9 cellular contexts compared by ENCODE assay signal in the genomic region with DNA sequence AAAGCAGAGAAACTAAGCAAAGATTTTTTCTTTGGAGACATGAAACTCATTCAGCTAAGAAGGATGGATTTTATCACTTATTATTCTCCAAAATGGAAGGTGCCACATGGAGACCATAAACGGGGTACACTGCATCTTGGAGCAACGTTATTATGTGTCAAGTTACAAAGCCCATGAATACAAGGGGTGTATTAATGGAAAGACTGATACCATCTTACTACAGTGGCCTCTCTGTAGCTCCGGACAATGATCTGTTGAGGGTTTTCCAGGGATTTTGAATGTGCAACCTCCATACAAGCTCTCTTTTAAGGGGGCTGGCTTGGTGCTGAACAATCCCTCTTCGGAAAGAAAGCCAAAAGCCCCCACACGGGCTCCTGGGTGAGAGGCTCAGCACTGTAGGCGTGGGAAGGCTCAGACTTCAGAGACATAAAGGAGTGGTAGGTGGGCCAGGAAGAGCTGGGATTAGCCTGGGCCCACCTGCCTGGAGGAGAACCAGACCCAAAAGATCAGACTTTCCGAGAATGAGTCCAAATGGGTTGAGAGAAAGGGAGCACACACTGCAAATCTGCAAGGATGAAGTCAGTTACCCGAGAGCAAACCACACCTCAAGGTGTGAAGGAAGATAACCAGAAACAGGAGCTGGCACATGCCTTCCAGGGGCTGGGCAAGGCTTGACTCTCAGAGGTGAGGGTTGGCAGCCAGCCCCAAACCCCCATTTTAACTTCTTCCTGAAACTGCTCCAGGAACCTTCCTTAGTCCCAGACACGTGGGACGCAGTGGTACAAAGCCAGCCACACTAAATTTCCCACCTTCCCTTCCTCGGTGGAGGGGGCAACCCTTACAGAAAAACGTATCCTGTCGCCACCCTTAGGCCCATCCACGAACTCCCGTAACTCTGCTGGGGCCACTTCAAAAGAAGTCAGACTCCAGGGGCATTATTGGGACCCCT. TPM values are rescaled to one million over a fixed set of nuclear protein-coding genes. Genes with fewer than 3 reads are reported as not detected.
DNase-seq lines count a peak whose midpoint lies in the region; ATAC-seq, FAIRE-seq and TF ChIP-seq lines count a peak whose summit lies in the region.
"Had no signal": no experiment of that assay in that cellular context is flagged by ENCODE, and none has a peak within 500 bp of the region (broad histone marks: within the 10 kb centered on the region; RNA-seq: fewer than 3 reads in every experiment).

No MANE protein-coding gene starts in this region.

- no peak for FAIRE-seq in HTR-8/SVneo (lab: Jason Lieb, UNC)
- FAIRE-seq: endometrium had no signal

- H3K4me1 ChIP-seq in mucosa of descending colon (ENCODE audit: low read depth), result peaks cover 46% of the 10 kb centered on the region

- intact Hi-C loops in mucosa of descending colon (cut with DNase I, micrococcal nuclease), result no loop called here

- H3K4me3 ChIP-seq in AG10803 (ENCODE audit: low read length) (peak overlapping the region; percentile 94), NB4 (ENCODE audit: low read depth, low read length) (peak overlapping the region; percentile 84), coronary artery (peak overlapping the region; percentile 81), mucosa of descending colon (peak overlapping the region; percentile 74)

- peak overlapping the region; percentile 80 to 82 for H3K27ac ChIP-seq in coronary artery

- no peaks in the 10 kb centered on the region for H3K9me3 ChIP-seq in mucosa of descending colon

- no peaks in the 10 kb centered on the region for H3K36me3 ChIP-seq in mucosa of descending colon (ENCODE audit: low read depth)

- ATAC-seq in mucosa of descending colon (peak; percentile 65), HG03565 (IDR thresholded peaks at IDR 0.05; ENCODE audit: unreplicated experiment) (no peak), GM18511 (IDR thresholded peaks at IDR 0.05; ENCODE audit: unreplicated experiment) (no peak), GM18867 (IDR thresholded peaks at IDR 0.05; ENCODE audit: unreplicated experiment) (no peak)

- no peak for DNase-seq in AG10803 (ENCODE audit: low read depth)
- no peak for DNase-seq in NB4 (ENCODE audit: low read depth)
- no peak for DNase-seq in coronary artery (ENCODE audit: low spot score)
- DNase-seq in mucosa of descending colon, result peak; percentile 75 to 84 (median 78)
- DNase-seq in HTR-8/SVneo (ENCODE audit: insufficient read length, low spot score), result no peak

- no peak for TF ChIP-seq CTCF in AG10803 (conservative IDR thresholded peaks at IDR 0.05; ENCODE audit: low read length)
- TF ChIP-seq CTCF in NB4 (IDR thresholded peaks at IDR 0.05; ENCODE audit: low read depth, low read length), result no peak
- TF ChIP-seq CTCF in coronary artery (IDR thresholded peaks at IDR 0.05), result no peak
- no peak for TF ChIP-seq CTCF in mucosa of descending colon (IDR thresholded peaks at IDR 0.05)

- TF ChIP-seq POLR2A in NB4 (IDR thresholded peaks at IDR 0.05; ENCODE audit: extremely low read depth, insufficient read length), result no peak

RNA-seq across cellular contexts. Expression of gene VPS37B, which starts 1.5 kb away (rescaled TPM):
- 100 to 1,000 TPM in 1 of 3 donors, 10 to 100 TPM in 2; 50.7 to 108 (median 81.8) TPM for total RNA-seq in mucosa of descending colon

RNA-seq across cellular contexts. Expression of gene HIP1R, which starts 59.2 kb away (rescaled TPM):
- total RNA-seq in mucosa of descending colon, result 10 to 100 TPM; 37.8 to 76.5 (median 73.1) TPM

Comparison
In these comparisons a context has a peak if more than half of its experiments do, and no peak if none do; other contexts are left out.
1. DNase-seq: peak in mucosa of descending colon (3 of 3); none in AG10803 (single experiment), NB4 (single experiment), coronary artery (single experiment) and HTR-8/SVneo (single experiment).
2. Peak in every context shown above with its lines, with median percentiles within 50 percentile points of each other: H3K4me3 ChIP-seq.